Comparison of ENCODE assay signal across 18 cellular contexts in genomic region chr7:102614346-102614697, GRCh38. TPM values are rescaled to one million over a fixed set of nuclear protein-coding genes. Genes with fewer than 3 reads are reported as not detected.
DNase-seq lines count a peak whose midpoint lies in the region; ATAC-seq and TF ChIP-seq lines count a peak whose summit lies in the region.
"Not testable (repeated sequence)": the region's sequence is repeated elsewhere in the genome, so short reads cannot be mapped to it uniquely, and the experiment has no call there.
"Had no signal": no experiment of that assay in that cellular context is flagged by ENCODE, and none has a peak within 500 bp of the region (broad histone marks: within the 10 kb centered on the region; RNA-seq: fewer than 3 reads in every experiment).

No MANE protein-coding gene starts in this region.

- not testable (repeated sequence) for H3K27ac ChIP-seq in foreskin keratinocyte

- H3K27me3 ChIP-seq in foreskin keratinocyte, result not testable (repeated sequence)

- not testable (repeated sequence) for TF ChIP-seq CTCF in foreskin keratinocyte (conservative IDR thresholded peaks at IDR 0.05)

- DNase-seq in foreskin keratinocyte, result not testable (repeated sequence)

- ATAC-seq in GM18498 (IDR thresholded peaks at IDR 0.05; ENCODE audit: unreplicated experiment), result peak; percentile 26
- peak; percentile 32 for ATAC-seq in GM18907 (IDR thresholded peaks at IDR 0.05; ENCODE audit: unreplicated experiment)
- ATAC-seq in GM19468 (IDR thresholded peaks at IDR 0.05; ENCODE audit: extremely low read depth, unreplicated experiment), result peak; percentile 1
- peak; percentile 12 for ATAC-seq in GM21737 (IDR thresholded peaks at IDR 0.05; ENCODE audit: unreplicated experiment)
- ATAC-seq in HG02884 (IDR thresholded peaks at IDR 0.05; ENCODE audit: unreplicated experiment), result peak; percentile 10
- ATAC-seq in HG03108 (IDR thresholded peaks at IDR 0.05; ENCODE audit: unreplicated experiment), result peak; percentile 16
- peak; percentile 4 for ATAC-seq in HG03521 (IDR thresholded peaks at IDR 0.05; ENCODE audit: unreplicated experiment)
- peak; percentile 39 for ATAC-seq in foreskin keratinocyte

- not testable (repeated sequence) for H3K4me1 ChIP-seq in foreskin keratinocyte

RNA-seq across cellular contexts. Expression of gene RASA4, which starts 2.2 kb away (rescaled TPM):
- 0.56 and 1.3 TPM in 2 replicates for total RNA-seq in foreskin keratinocyte
- 0.92 and 0.99 TPM in 2 replicates for polyA plus RNA-seq in foreskin keratinocyte

RNA-seq across cellular contexts. Expression of gene UPK3BL1, which starts 28.3 kb away (rescaled TPM):
- total RNA-seq in foreskin keratinocyte, result 10.6 and 21.7 TPM in 2 replicates
- polyA plus RNA-seq in foreskin keratinocyte, result 14.5 and 26.5 TPM in 2 replicates

RNA-seq across cellular contexts. Expression of gene SPDYE2B, which starts 35.8 kb away (rescaled TPM):
- total RNA-seq in foreskin keratinocyte, result not detected in 2 replicates
- polyA plus RNA-seq in foreskin keratinocyte, result not detected in 2 replicates
- total RNA-seq: activated CD4-positive, alpha-beta T cell treated with anti-CD3 and anti-CD28 coated beads, Interleukin-2, amount 10 ng/mL, durations not matched to agents 24 days and 14 days; hepatocyte; K562; lower leg skin; mucosa of gallbladder; neural crest cell; sigmoid colon; SK-MEL-5; T-helper 17 cell; vagina had no signal
- polyA plus RNA-seq: hepatocyte, K562, sigmoid colon had no signal

RNA-seq across cellular contexts. Expression of gene POLR2J3, which starts 41.9 kb away (rescaled TPM):
- 22.0 and 30.0 TPM in 2 replicates for total RNA-seq in foreskin keratinocyte
- polyA plus RNA-seq in foreskin keratinocyte, result 65.2 and 69.6 TPM in 2 replicates

RNA-seq across cellular contexts. Expression of gene POLR2J2, which starts 57.1 kb away (rescaled TPM):
- 1.4 and 5.9 TPM in 2 replicates for total RNA-seq in foreskin keratinocyte
- 0.35 and 2.9 TPM in 2 replicates for polyA plus RNA-seq in foreskin keratinocyte
